ENCODE assay signal across 27 cellular contexts in the genomic region with DNA sequence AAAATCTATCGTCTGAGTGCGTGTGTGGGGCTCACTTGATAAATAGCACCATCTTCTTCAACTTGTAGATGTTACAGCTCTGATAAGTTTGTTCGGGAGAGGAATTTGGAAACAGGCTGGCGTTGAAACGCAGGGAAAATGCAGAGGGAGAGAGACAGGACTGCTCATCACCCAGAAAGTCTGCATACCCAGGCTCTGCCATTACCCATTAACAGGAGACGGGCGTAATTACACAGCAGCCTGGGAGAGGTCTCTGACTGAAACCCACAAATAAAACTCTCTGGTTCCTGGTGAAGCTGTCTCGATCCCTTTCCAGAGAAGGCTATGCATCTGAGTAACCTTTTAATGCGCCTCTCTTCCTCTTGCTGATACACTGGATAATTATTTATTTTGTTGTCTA.
"Had no signal": no experiment of that assay in that cellular context is flagged by ENCODE, and none has a peak within 500 bp of the region (broad histone marks: within the 10 kb centered on the region; RNA-seq: fewer than 3 reads in every experiment).

No MANE protein-coding gene starts in this region.

- H3K36me3 ChIP-seq: adrenal gland, ascending aorta, brain microvascular endothelial cell, sigmoid colon had no signal

- H3K27ac ChIP-seq: adrenal gland, ascending aorta, brain microvascular endothelial cell, sigmoid colon, testis had no signal

- DNase-seq: activated CD4-positive, alpha-beta T cell treated with anti-CD3 and anti-CD28 coated beads, Interleukin-2, amount 10 ng/mL, durations not matched to agents 7 days and 5 days; activated CD8-positive, alpha-beta memory T cell treated with anti-CD3 and anti-CD28 coated beads, Interleukin-2, amount 10 ng/mL, durations not matched to agents 7 days and 5 days; activated CD8-positive, alpha-beta T cell treated with anti-CD3 and anti-CD28 coated beads for 36 hours; activated gamma-delta T cell treated with Interleukin-2 at 50 U/mL for 16 hours; activated T-cell treated with anti-CD3 and anti-CD28 coated beads for 4 hours; adrenal gland; brain microvascular endothelial cell; effector memory CD4-positive, alpha-beta T cell; foreskin melanocyte; immature natural killer cell; mucosa of descending colon; naive B cell; occipital lobe; posterior cingulate gyrus; sigmoid colon; stimulated activated CD4-positive, alpha-beta T cell treated with anti-CD3 and anti-CD28 coated beads, Interleukin-2, amount 100 ng/mL, for 48 hours; stimulated activated CD8-positive, alpha-beta memory T cell treated with anti-CD3 and anti-CD28 coated beads, Interleukin-4, amount 100 ng/mL, for 48 hours; stimulated activated naive B cell treated with anti-CD40 and anti-IgM and Interleukin-4, amounts not matched to agents 10 μg/mL and 1 μg/mL and 100 μg/mL, for 72 hours; testis had no signal

- H3K4me1 ChIP-seq: adrenal gland, ascending aorta, sigmoid colon, testis had no signal

- H3K9me3 ChIP-seq: adrenal gland, ascending aorta, mucosa of descending colon, sigmoid colon, testis had no signal

- FAIRE-seq: endothelial cell of umbilical vein had no signal

- H3K27ac Mint-ChIP-seq: activated CD4-positive, alpha-beta T cell treated with anti-CD3 and anti-CD28 coated beads, Interleukin-2, amount 10 ng/mL, durations not matched to agents 7 days and 5 days; activated CD8-positive, alpha-beta memory T cell treated with anti-CD3 and anti-CD28 coated beads, Interleukin-2, amount 10 ng/mL, durations not matched to agents 7 days and 5 days; activated CD8-positive, alpha-beta T cell treated with anti-CD3 and anti-CD28 coated beads for 36 hours; activated naive CD8-positive, alpha-beta T cell; activated T-helper 1 cell treated with anti-CD3 and anti-CD28 coated beads, Interleukin-12 subunit alpha, Interleukin-12 subunit beta, Interleukin-2, Interleukin-4 antibody, amounts not matched to agents 30 ng/mL and 10 ng/mL and 1 ng/mL, durations not matched to agents 14 hours and 24 hours and 36 hours; immature natural killer cell; memory B cell; naive B cell; stimulated activated naive B cell treated with anti-CD40 and anti-IgM and Interleukin-4, amounts not matched to agents 10 μg/mL and 1 μg/mL and 100 μg/mL, for 72 hours; type B pancreatic cell had no signal

- H3K4me3 Mint-ChIP-seq: activated CD4-positive, alpha-beta T cell treated with anti-CD3 and anti-CD28 coated beads, Interleukin-2, amount 10 ng/mL, durations not matched to agents 7 days and 5 days; activated CD8-positive, alpha-beta memory T cell treated with anti-CD3 and anti-CD28 coated beads, Interleukin-2, amount 10 ng/mL, durations not matched to agents 7 days and 5 days; activated CD8-positive, alpha-beta T cell treated with anti-CD3 and anti-CD28 coated beads for 36 hours; activated naive CD8-positive, alpha-beta T cell; activated T-helper 1 cell treated with anti-CD3 and anti-CD28 coated beads, Interleukin-12 subunit alpha, Interleukin-12 subunit beta, Interleukin-2, Interleukin-4 antibody, amounts not matched to agents 30 ng/mL and 10 ng/mL and 1 ng/mL, durations not matched to agents 14 hours and 24 hours and 36 hours; immature natural killer cell; memory B cell; naive B cell; stimulated activated naive B cell treated with anti-CD40 and anti-IgM and Interleukin-4, amounts not matched to agents 10 μg/mL and 1 μg/mL and 100 μg/mL, for 72 hours; type B pancreatic cell had no signal

- H3K4me3 ChIP-seq: adrenal gland, ascending aorta, mucosa of descending colon, sigmoid colon, testis had no signal

- H3K9me3 Mint-ChIP-seq: activated CD8-positive, alpha-beta T cell treated with anti-CD3 and anti-CD28 coated beads for 36 hours; activated T-helper 1 cell treated with anti-CD3 and anti-CD28 coated beads, Interleukin-12 subunit alpha, Interleukin-12 subunit beta, Interleukin-2, Interleukin-4 antibody, amounts not matched to agents 30 ng/mL and 10 ng/mL and 1 ng/mL, durations not matched to agents 14 hours and 24 hours and 36 hours; immature natural killer cell; type B pancreatic cell had no signal

- H3K27me3 Mint-ChIP-seq: activated naive CD8-positive, alpha-beta T cell; memory B cell; naive B cell had no signal

- H3K27me3 ChIP-seq: ascending aorta, brain microvascular endothelial cell, sigmoid colon, testis had no signal

- H3K36me3 Mint-ChIP-seq: activated CD8-positive, alpha-beta memory T cell treated with anti-CD3 and anti-CD28 coated beads, Interleukin-2, amount 10 ng/mL, durations not matched to agents 7 days and 5 days; activated naive CD8-positive, alpha-beta T cell; immature natural killer cell; memory B cell; naive B cell; stimulated activated naive B cell treated with anti-CD40 and anti-IgM and Interleukin-4, amounts not matched to agents 10 μg/mL and 1 μg/mL and 100 μg/mL, for 72 hours; type B pancreatic cell had no signal

- ATAC-seq: activated CD4-positive, CD25-positive, alpha-beta regulatory T cell treated with anti-CD3 and anti-CD28 coated beads, Interleukin-2, amount 50 U/mL, for 24 hours; activated CD8-positive, alpha-beta memory T cell treated with anti-CD3 and anti-CD28 coated beads, Interleukin-2, amount 10 ng/mL, durations not matched to agents 7 days and 5 days; activated CD8-positive, alpha-beta T cell treated with anti-CD3 and anti-CD28 coated beads for 36 hours; esophagus mucosa; mucosa of descending colon; stimulated activated naive B cell treated with anti-CD40 and anti-IgM and Interleukin-4, amounts not matched to agents 10 μg/mL and 1 μg/mL and 100 μg/mL, for 72 hours had no signal

- H3K4me1 Mint-ChIP-seq: activated CD8-positive, alpha-beta memory T cell treated with anti-CD3 and anti-CD28 coated beads, Interleukin-2, amount 10 ng/mL, durations not matched to agents 7 days and 5 days; memory B cell; naive B cell; stimulated activated naive B cell treated with anti-CD40 and anti-IgM and Interleukin-4, amounts not matched to agents 10 μg/mL and 1 μg/mL and 100 μg/mL, for 72 hours had no signal
